1 cellular context compared by ENCODE assay signal in genomic region chr6:25835442-25836283, GRCh38.
TF ChIP-seq lines count a peak whose summit lies in the region.

No MANE protein-coding gene starts in this region.

TF ChIP-seq in HepG2, 621 proteins besides CTCF, POLR2A, EP300 and RAD21 (continued from another document and continues in another):
- TF ChIP-seq, protein P1, sequence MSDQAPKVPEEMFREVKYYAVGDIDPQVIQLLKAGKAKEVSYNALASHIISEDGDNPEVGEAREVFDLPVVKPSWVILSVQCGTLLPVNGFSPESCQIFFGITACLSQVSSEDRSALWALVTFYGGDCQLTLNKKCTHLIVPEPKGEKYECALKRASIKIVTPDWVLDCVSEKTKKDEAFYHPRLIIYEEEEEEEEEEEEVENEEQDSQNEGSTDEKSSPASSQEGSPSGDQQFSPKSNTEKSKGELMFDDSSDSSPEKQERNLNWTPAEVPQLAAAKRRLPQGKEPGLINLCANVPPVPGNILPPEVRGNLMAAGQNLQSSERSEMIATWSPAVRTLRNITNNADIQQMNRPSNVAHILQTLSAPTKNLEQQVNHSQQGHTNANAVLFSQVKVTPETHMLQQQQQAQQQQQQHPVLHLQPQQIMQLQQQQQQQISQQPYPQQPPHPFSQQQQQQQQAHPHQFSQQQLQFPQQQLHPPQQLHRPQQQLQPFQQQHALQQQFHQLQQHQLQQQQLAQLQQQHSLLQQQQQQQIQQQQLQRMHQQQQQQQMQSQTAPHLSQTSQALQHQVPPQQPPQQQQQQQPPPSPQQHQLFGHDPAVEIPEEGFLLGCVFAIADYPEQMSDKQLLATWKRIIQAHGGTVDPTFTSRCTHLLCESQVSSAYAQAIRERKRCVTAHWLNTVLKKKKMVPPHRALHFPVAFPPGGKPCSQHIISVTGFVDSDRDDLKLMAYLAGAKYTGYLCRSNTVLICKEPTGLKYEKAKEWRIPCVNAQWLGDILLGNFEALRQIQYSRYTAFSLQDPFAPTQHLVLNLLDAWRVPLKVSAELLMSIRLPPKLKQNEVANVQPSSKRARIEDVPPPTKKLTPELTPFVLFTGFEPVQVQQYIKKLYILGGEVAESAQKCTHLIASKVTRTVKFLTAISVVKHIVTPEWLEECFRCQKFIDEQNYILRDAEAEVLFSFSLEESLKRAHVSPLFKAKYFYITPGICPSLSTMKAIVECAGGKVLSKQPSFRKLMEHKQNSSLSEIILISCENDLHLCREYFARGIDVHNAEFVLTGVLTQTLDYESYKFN (CRISPR knock-in tag; conservative IDR thresholded peaks at IDR 0.05) = peak; percentile 91
- TF ChIP-seq SOX5 (CRISPR knock-in tag; IDR thresholded peaks at IDR 0.05; ENCODE audit: borderline replicate concordance) = peak; percentile 25; the same call in 1 of the 2 replicates
- TF ChIP-seq HNF1B (CRISPR knock-in tag; IDR thresholded peaks at IDR 0.05) = peak; percentile 95
- no peak for TF ChIP-seq TSC22D2 (CRISPR knock-in tag; IDR thresholded peaks at IDR 0.05; ENCODE audit: borderline replicate concordance)
- TF ChIP-seq SRSF9 (IDR thresholded peaks at IDR 0.05; ENCODE audit: borderline replicate concordance, insufficient read depth, low read depth, low read length, poor library complexity, severe bottlenecking) = no peak
- TF ChIP-seq, protein P2, sequence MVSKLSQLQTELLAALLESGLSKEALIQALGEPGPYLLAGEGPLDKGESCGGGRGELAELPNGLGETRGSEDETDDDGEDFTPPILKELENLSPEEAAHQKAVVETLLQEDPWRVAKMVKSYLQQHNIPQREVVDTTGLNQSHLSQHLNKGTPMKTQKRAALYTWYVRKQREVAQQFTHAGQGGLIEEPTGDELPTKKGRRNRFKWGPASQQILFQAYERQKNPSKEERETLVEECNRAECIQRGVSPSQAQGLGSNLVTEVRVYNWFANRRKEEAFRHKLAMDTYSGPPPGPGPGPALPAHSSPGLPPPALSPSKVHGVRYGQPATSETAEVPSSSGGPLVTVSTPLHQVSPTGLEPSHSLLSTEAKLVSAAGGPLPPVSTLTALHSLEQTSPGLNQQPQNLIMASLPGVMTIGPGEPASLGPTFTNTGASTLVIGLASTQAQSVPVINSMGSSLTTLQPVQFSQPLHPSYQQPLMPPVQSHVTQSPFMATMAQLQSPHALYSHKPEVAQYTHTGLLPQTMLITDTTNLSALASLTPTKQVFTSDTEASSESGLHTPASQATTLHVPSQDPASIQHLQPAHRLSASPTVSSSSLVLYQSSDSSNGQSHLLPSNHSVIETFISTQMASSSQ (IDR thresholded peaks at IDR 0.05; ENCODE audit: low read depth) = peak; percentile 71
- TF ChIP-seq, protein P2 (CRISPR knock-in tag; IDR thresholded peaks at IDR 0.05; ENCODE audit: borderline replicate concordance) = no peak
- TF ChIP-seq AGO1 (IDR thresholded peaks at IDR 0.05; ENCODE audit: low read depth, low read length, poor library complexity, severe bottlenecking) = no peak
- peak; percentile 59 for TF ChIP-seq HDAC1 (CRISPR knock-in tag; IDR thresholded peaks at IDR 0.05)
- no peak for TF ChIP-seq ZNF496 (CRISPR knock-in tag; IDR thresholded peaks at IDR 0.05; ENCODE audit: insufficient replicate concordance)
- peak; percentile 74 for TF ChIP-seq TEAD3 (CRISPR knock-in tag; optimal IDR thresholded peaks at IDR 0.05; ENCODE audit: borderline replicate concordance)
- peak; percentile 39; the same call in 1 of the 2 replicates for TF ChIP-seq GATA4 (IDR thresholded peaks at IDR 0.05; ENCODE audit: borderline replicate concordance, low read depth)
- TF ChIP-seq IRX3 (CRISPR knock-in tag; IDR thresholded peaks at IDR 0.05; ENCODE audit: borderline replicate concordance, low read depth) = no peak
- TF ChIP-seq, protein P3, sequence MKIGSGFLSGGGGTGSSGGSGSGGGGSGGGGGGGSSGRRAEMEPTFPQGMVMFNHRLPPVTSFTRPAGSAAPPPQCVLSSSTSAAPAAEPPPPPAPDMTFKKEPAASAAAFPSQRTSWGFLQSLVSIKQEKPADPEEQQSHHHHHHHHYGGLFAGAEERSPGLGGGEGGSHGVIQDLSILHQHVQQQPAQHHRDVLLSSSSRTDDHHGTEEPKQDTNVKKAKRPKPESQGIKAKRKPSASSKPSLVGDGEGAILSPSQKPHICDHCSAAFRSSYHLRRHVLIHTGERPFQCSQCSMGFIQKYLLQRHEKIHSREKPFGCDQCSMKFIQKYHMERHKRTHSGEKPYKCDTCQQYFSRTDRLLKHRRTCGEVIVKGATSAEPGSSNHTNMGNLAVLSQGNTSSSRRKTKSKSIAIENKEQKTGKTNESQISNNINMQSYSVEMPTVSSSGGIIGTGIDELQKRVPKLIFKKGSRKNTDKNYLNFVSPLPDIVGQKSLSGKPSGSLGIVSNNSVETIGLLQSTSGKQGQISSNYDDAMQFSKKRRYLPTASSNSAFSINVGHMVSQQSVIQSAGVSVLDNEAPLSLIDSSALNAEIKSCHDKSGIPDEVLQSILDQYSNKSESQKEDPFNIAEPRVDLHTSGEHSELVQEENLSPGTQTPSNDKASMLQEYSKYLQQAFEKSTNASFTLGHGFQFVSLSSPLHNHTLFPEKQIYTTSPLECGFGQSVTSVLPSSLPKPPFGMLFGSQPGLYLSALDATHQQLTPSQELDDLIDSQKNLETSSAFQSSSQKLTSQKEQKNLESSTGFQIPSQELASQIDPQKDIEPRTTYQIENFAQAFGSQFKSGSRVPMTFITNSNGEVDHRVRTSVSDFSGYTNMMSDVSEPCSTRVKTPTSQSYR (CRISPR knock-in tag; IDR thresholded peaks at IDR 0.05; ENCODE audit: borderline replicate concordance) = 0 out of 2 replicates have a peak, but pooled peaks have one; percentile 16
- peak; percentile 73 for TF ChIP-seq ZNF280D (CRISPR knock-in tag; IDR thresholded peaks at IDR 0.05)
- TF ChIP-seq SP140L (CRISPR knock-in tag; IDR thresholded peaks at IDR 0.05; ENCODE audit: borderline replicate concordance) = no peak
- TF ChIP-seq FIP1L1 (IDR thresholded peaks at IDR 0.05; ENCODE audit: borderline replicate concordance, insufficient read depth, low read depth, low read length) = no peak
- no peak for TF ChIP-seq SMC3 (IDR thresholded peaks at IDR 0.05; ENCODE audit: low read length)
- peak; percentile 61; the same call in 1 of the 2 replicates for TF ChIP-seq ZNF337 (CRISPR knock-in tag; IDR thresholded peaks at IDR 0.05; ENCODE audit: borderline replicate concordance, low read depth)
- no peak for TF ChIP-seq TGIF2 (CRISPR knock-in tag; IDR thresholded peaks at IDR 0.05)
- TF ChIP-seq ELF3 (CRISPR knock-in tag; IDR thresholded peaks at IDR 0.05) = peak; percentile 38; the same call in 1 of the 2 replicates
- TF ChIP-seq JUN (CRISPR knock-in tag; IDR thresholded peaks at IDR 0.05) = 0 out of 2 replicates have a peak, but pooled peaks have one; percentile 39
- no peak for TF ChIP-seq ARNT2 (CRISPR knock-in tag; IDR thresholded peaks at IDR 0.05; ENCODE audit: low read depth)
- TF ChIP-seq ATRX (CRISPR knock-in tag; IDR thresholded peaks at IDR 0.05; ENCODE audit: borderline replicate concordance) = no peak
- 0 out of 2 replicates have a peak, but pooled peaks have one; percentile 9 for TF ChIP-seq ZBTB38 (CRISPR knock-in tag; IDR thresholded peaks at IDR 0.05)
- no peak for TF ChIP-seq TBX3 (IDR thresholded peaks at IDR 0.05; ENCODE audit: borderline replicate concordance)
- TF ChIP-seq FOXA1 (IDR thresholded peaks at IDR 0.05) = no peak
- no peak for TF ChIP-seq FOXA1 (CRISPR knock-in tag; IDR thresholded peaks at IDR 0.05)
- TF ChIP-seq HHEX (CRISPR knock-in tag; IDR thresholded peaks at IDR 0.05) = no peak
- TF ChIP-seq ZNF740 (CRISPR knock-in tag; IDR thresholded peaks at IDR 0.05) = no peak
- no peak for TF ChIP-seq MXD4 (CRISPR knock-in tag; IDR thresholded peaks at IDR 0.05)
- no peak for TF ChIP-seq ZUFSP (CRISPR knock-in tag; IDR thresholded peaks at IDR 0.05; ENCODE audit: borderline replicate concordance)
- no peak for TF ChIP-seq FOXJ3 (CRISPR knock-in tag; IDR thresholded peaks at IDR 0.05; ENCODE audit: borderline replicate concordance)
- TF ChIP-seq CREM (IDR thresholded peaks at IDR 0.05) = peak; percentile 57
- no peak for TF ChIP-seq CREM (CRISPR knock-in tag; IDR thresholded peaks at IDR 0.05)
- peak; percentile 73; the same call in 1 of the 2 replicates for TF ChIP-seq ZNF512 (CRISPR knock-in tag; IDR thresholded peaks at IDR 0.05)
- peak; percentile 38; the same call in 1 of the 2 replicates for TF ChIP-seq NR2C2 (CRISPR knock-in tag; IDR thresholded peaks at IDR 0.05; ENCODE audit: borderline replicate concordance)
- TF ChIP-seq ZNF567 (CRISPR knock-in tag; IDR thresholded peaks at IDR 0.05; ENCODE audit: borderline replicate concordance) = 0 out of 2 replicates have a peak, but pooled peaks have one; percentile 21
- no peak; the same call in 1 of the 2 replicates for TF ChIP-seq POGZ (CRISPR knock-in tag; IDR thresholded peaks at IDR 0.05)
- TF ChIP-seq SOX13 (IDR thresholded peaks at IDR 0.05) = 0 out of 2 replicates have a peak, but pooled peaks have one; percentile 20
- TF ChIP-seq SOX13 (CRISPR knock-in tag; conservative IDR thresholded peaks at IDR 0.05 in 1 of 2, IDR thresholded peaks at IDR 0.05 in 1 of 2) = no peak
- no peak for TF ChIP-seq HNRNPH1 (optimal IDR thresholded peaks at IDR 0.05; ENCODE audit: low read depth, low read length)
- 0 out of 2 replicates have a peak, but pooled peaks have one; percentile 64 for TF ChIP-seq ZNF251 (CRISPR knock-in tag; IDR thresholded peaks at IDR 0.05)
- no peak for TF ChIP-seq ZNF572 (CRISPR knock-in tag; IDR thresholded peaks at IDR 0.05)
- no peak for TF ChIP-seq GTF2F1 (IDR thresholded peaks at IDR 0.05; ENCODE audit: low read length)
- peak; percentile 97 for TF ChIP-seq TBX2 (CRISPR knock-in tag; IDR thresholded peaks at IDR 0.05; ENCODE audit: borderline replicate concordance)
